Comparison of ENCODE assay signal across 26 cellular contexts in the genomic region with DNA sequence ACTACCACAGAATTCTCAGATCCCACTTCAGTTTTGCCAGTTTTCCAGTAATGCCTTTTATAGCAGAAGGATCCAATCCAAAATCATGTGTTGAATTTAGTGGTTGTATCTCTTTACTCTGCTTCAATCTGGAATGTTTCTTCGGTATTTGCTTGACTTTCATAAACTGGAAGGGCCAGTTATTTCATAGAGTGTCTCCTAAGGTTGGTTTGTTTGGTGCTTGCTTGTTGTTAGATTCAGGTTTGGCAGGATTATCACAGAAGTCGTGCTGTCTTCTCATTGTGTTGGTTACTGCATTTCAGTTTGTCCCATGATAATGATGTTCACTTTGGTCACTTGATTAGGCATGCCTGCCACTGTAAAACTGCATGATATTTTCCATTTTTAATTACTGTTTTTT. TPM values are rescaled to one million over a fixed set of nuclear protein-coding genes. Genes with fewer than 3 reads are reported as not detected.
"Had no signal": no experiment of that assay in that cellular context is flagged by ENCODE, and none has a peak within 500 bp of the region (broad histone marks: within the 10 kb centered on the region; RNA-seq: fewer than 3 reads in every experiment).

No MANE protein-coding gene starts in this region.

- DNase-seq: activated CD4-positive, alpha-beta T cell treated with anti-CD3 and anti-CD28 coated beads, Interleukin-2, amount 10 ng/mL, durations not matched to agents 24 days and 14 days; activated CD4-positive, alpha-beta T cell treated with anti-CD3 and anti-CD28 coated beads, Interleukin-2, amount 50 U/mL, for 4 hours; activated CD8-positive, alpha-beta T cell treated with anti-CD3 and anti-CD28 coated beads, Interleukin-2, amount 10 ng/mL, durations not matched to agents 7 days and 5 days; activated gamma-delta T cell; activated naive CD4-positive, alpha-beta T cell treated with Interleukin-2 at 50 U/mL for 16 hours; activated naive CD8-positive, alpha-beta T cell treated with anti-CD3 and anti-CD28 coated beads, Interleukin-2, amount 10 ng/mL, durations not matched to agents 7 days and 5 days; activated T-cell treated with anti-CD3 and anti-CD28 coated beads, Interleukin-2, amount 50 U/mL, for 24 hours; amygdala; body of pancreas; caudate nucleus; cerebellar nuclear complex; NCI-H1105; NCI-H1417 treated with DMSO at 0.1 percent for 48 hours; NCI-H1930; NCI-H2081 treated with DMSO at 0.1 percent for 48 hours; NCI-H345; NCI-H524 treated with DMSO at 0.1 percent for 48 hours; Peyer's patch; RPMI8226; SHP77 treated with DMSO at 0.1 percent for 48 hours; SW 1271; T1000 had no signal

- H3K4me3 ChIP-seq: body of pancreas, breast epithelium, K562, Peyer's patch had no signal

- H3K4me1 ChIP-seq: body of pancreas, breast epithelium, Peyer's patch had no signal

- H3K36me3 ChIP-seq: breast epithelium, Peyer's patch had no signal

- H3K27me3 ChIP-seq: body of pancreas, breast epithelium, Peyer's patch had no signal

- H3K27ac ChIP-seq: body of pancreas, Peyer's patch had no signal

- H3K9me3 ChIP-seq: body of pancreas, breast epithelium, Peyer's patch had no signal

RNA-seq across cellular contexts. Expression of a gene that starts 45.7 kb away (rescaled TPM):
- total RNA-seq: MCF 10A, NCI-H460 had no signal
- polyA plus RNA-seq: K562 had no signal
